ENCODE assay signal across 18 cellular contexts in the genomic region with DNA sequence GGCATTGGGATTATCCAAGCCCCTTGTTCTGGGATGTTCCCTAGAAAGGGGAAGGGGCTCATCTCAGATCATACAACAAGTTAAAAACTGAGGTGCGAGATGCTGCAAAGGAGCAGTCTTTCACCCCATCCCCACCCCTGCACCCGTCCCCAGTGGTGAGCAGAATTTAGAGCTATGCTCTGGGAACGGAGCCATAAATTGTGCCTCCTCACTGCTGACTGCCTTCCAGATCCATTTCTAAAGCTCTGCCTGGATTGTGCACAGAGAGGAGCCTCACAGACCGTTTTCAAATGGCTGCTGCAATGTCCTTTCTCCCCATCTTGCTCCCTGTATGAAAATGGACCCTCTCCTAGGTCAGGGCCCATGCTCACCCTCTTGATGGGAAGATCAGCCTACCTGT. TPM values are rescaled to one million over a fixed set of nuclear protein-coding genes. Genes with fewer than 3 reads are reported as not detected.
DNase-seq lines count a peak whose midpoint lies in the region; ATAC-seq and TF ChIP-seq lines count a peak whose summit lies in the region.
"Had no signal": no experiment of that assay in that cellular context is flagged by ENCODE, and none has a peak within 500 bp of the region (broad histone marks: within the 10 kb centered on the region; RNA-seq: fewer than 3 reads in every experiment).

No MANE protein-coding gene starts in this region.

- no peaks in the 10 kb centered on the region for H3K79me2 ChIP-seq in PC-9 (ENCODE audit: low read depth)

- H3K36me3 ChIP-seq in PC-9 (ENCODE audit: low read depth): no peaks in the 10 kb centered on the region

- no peaks in the 10 kb centered on the region for H3K9me3 ChIP-seq in PC-9 (ENCODE audit: insufficient read depth, low read depth)

- no peaks in the 10 kb centered on the region for H3K9me2 ChIP-seq in PC-9 (ENCODE audit: insufficient read depth)

- H3F3A ChIP-seq in PC-9 (ENCODE audit: insufficient read depth, low read depth): no peaks in the 10 kb centered on the region

- no peak for DNase-seq in Right ventricle myocardium inferior (ENCODE audit: missing footprints)
- DNase-seq in left cardiac atrium: no peak
- peak; percentile 63 for DNase-seq in globus pallidus (ENCODE audit: low spot score)
- peak; percentile 47 for DNase-seq in middle frontal gyrus (ENCODE audit: extremely low spot score, low spot score)
- DNase-seq in 8988T: no peak
- no peak for DNase-seq in dedifferentiated amniotic fluid mesenchymal stem cell (ENCODE audit: extremely low spot score)
- DNase-seq in PC-9: no peak
- DNase-seq: HFFc6, NCI-H1092, NCI-H146, NCI-H2081, NCI-H748 treated with DMSO at 0.1 percent for 48 hours, OCI-M1, RPMI8226 had no signal

- POLR2A ChIA-PET in PC-9 (lab: Charles Lee; ENCODE audit: unreplicated experiment): no interaction called here

- H3K4me1 ChIP-seq in PC-9 (replicated peaks; ENCODE audit: insufficient read depth): no peaks in the 10 kb centered on the region; the same call in 1 of the 2 replicates

- H3K27ac ChIP-seq in temporal lobe (ENCODE audit: low read depth, low read length): peak overlapping the region; percentile 98
- H3K27ac ChIP-seq in PC-9: no peak overlapping the region
- H3K27ac ChIP-seq: C4-2B had no signal

- intact Hi-C loops in Right ventricle myocardium inferior (cut with DNase I): no loop called here
- intact Hi-C loops in left cardiac atrium (cut with DNase I): no loop called here
- intact Hi-C loops in PC-9 (cut with micrococcal nuclease; ENCODE audit: unreplicated experiment): no loop called here

- H2AFZ ChIP-seq in PC-9: no peak overlapping the region

- peaks cover 28% of the 10 kb centered on the region for H3K27me3 ChIP-seq in PC-9 (ENCODE audit: insufficient read depth, low read depth)

- H3K4me2 ChIP-seq in PC-9: no peak overlapping the region

- no peak overlapping the region for H3K4me3 ChIP-seq in PC-9

- no peak for TF ChIP-seq CTCF in PC-9 (conservative IDR thresholded peaks at IDR 0.05)

- ATAC-seq in Right ventricle myocardium inferior (peak; percentile 69), left cardiac atrium (no peak)

- no TSS peak for BruUV-seq in PC-9 (replicated peaks; lab: Mats Ljungman, UMichigan)

- CTCF ChIA-PET in PC-9 (lab: Charles Lee): no interaction called here

- H4K20me1 ChIP-seq in PC-9 (ENCODE audit: insufficient read depth): no peaks in the 10 kb centered on the region

RNA-seq across cellular contexts. Expression of gene SLC25A48, which starts 8.3 kb away (rescaled TPM):
- not detected for total RNA-seq in Right ventricle myocardium inferior
- under 1 TPM in 1 of 2 donors, not detected in 1; 0.76 TPM for total RNA-seq in left cardiac atrium
- 1.2 TPM for total RNA-seq in temporal lobe
- total RNA-seq in PC-9 (2021): not detected in 2 replicates
- total RNA-seq: HFFc6, MCF 10A, NCI-H460 had no signal

RNA-seq across cellular contexts. Expression of gene IL9, which starts 52.9 kb away (rescaled TPM):
- total RNA-seq in Right ventricle myocardium inferior (not detected), left cardiac atrium (not detected), temporal lobe (not detected), PC-9 (2021) (not detected in 2 replicates)
- total RNA-seq: HFFc6, MCF 10A, NCI-H460 had no signal

Comparison
In these comparisons a context has a peak if more than half of its experiments do, and no peak if none do; other contexts are left out.
1. DNase-seq: peak in globus pallidus (single experiment) and middle frontal gyrus (single experiment); none in Right ventricle myocardium inferior (single experiment), left cardiac atrium (single experiment), 8988T (single experiment), dedifferentiated amniotic fluid mesenchymal stem cell (single experiment) and PC-9 (0 of 2).